ENCODE assay signal across 1 cellular context in the genomic region with DNA sequence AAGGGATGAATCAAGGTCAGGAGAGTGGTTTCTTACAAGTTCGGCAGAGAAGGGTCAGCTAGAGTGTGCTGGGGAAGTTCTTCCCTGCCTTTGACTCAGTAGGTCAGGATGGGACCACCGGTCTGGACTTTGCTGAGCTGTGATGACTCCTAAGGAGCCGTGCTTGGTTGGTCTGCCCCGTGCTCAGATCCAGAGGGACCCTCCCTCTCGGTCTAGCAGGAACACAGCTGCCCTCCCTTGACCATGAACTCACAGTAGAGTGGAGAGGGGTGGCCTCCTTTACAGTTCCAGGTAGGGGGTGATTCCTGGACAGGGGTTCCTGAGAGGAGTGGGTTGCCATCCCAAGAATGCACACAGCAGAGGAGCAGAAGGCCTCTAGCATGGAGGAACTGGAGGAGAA.
TF ChIP-seq lines count a peak whose summit lies in the region.

No MANE protein-coding gene starts in this region.

TF ChIP-seq in GM23338, 12 proteins besides CTCF, POLR2A, EP300 and RAD21 (continued from another document):
- TF ChIP-seq, protein P1, sequence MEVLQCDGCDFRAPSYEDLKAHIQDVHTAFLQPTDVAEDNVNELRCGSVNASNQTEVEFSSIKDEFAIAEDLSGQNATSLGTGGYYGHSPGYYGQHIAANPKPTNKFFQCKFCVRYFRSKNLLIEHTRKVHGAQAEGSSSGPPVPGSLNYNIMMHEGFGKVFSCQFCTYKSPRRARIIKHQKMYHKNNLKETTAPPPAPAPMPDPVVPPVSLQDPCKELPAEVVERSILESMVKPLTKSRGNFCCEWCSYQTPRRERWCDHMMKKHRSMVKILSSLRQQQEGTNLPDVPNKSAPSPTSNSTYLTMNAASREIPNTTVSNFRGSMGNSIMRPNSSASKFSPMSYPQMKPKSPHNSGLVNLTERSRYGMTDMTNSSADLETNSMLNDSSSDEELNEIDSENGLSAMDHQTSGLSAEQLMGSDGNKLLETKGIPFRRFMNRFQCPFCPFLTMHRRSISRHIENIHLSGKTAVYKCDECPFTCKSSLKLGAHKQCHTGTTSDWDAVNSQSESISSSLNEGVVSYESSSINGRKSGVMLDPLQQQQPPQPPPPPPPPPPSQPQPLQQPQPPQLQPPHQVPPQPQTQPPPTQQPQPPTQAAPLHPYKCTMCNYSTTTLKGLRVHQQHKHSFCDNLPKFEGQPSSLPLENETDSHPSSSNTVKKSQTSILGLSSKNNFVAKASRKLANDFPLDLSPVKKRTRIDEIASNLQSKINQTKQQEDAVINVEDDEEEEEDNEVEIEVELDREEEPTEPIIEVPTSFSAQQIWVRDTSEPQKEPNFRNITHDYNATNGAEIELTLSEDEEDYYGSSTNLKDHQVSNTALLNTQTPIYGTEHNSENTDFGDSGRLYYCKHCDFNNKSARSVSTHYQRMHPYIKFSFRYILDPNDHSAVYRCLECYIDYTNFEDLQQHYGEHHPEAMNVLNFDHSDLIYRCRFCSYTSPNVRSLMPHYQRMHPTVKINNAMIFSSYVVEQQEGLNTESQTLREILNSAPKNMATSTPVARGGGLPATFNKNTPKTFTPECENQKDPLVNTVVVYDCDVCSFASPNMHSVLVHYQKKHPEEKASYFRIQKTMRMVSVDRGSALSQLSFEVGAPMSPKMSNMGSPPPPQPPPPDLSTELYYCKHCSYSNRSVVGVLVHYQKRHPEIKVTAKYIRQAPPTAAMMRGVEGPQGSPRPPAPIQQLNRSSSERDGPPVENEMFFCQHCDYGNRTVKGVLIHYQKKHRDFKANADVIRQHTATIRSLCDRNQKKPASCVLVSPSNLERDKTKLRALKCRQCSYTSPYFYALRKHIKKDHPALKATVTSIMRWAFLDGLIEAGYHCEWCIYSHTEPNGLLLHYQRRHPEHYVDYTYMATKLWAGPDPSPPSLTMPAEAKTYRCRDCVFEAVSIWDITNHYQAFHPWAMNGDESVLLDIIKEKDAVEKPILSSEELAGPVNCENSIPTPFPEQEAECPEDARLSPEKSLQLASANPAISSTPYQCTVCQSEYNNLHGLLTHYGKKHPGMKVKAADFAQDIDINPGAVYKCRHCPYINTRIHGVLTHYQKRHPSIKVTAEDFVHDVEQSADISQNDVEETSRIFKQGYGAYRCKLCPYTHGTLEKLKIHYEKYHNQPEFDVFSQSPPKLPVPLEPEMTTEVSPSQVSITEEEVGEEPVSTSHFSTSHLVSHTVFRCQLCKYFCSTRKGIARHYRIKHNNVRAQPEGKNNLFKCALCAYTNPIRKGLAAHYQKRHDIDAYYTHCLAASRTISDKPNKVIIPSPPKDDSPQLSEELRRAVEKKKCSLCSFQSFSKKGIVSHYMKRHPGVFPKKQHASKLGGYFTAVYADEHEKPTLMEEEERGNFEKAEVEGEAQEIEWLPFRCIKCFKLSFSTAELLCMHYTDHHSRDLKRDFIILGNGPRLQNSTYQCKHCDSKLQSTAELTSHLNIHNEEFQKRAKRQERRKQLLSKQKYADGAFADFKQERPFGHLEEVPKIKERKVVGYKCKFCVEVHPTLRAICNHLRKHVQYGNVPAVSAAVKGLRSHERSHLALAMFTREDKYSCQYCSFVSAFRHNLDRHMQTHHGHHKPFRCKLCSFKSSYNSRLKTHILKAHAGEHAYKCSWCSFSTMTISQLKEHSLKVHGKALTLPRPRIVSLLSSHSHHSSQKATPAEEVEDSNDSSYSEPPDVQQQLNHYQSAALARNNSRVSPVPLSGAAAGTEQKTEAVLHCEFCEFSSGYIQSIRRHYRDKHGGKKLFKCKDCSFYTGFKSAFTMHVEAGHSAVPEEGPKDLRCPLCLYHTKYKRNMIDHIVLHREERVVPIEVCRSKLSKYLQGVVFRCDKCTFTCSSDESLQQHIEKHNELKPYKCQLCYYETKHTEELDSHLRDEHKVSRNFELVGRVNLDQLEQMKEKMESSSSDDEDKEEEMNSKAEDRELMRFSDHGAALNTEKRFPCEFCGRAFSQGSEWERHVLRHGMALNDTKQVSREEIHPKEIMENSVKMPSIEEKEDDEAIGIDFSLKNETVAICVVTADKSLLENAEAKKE (CRISPR knock-in tag; IDR thresholded peaks at IDR 0.05) = no peak
- TF ChIP-seq POLR2AphosphoS5 (IDR thresholded peaks at IDR 0.05; ENCODE audit: low read depth) = peak; percentile 34; the same call in 1 of the 2 replicates
- TF ChIP-seq EZH2phosphoT487 (IDR thresholded peaks at IDR 0.05; ENCODE audit: unreplicated experiment) = no peak
